1 cellular context compared by ENCODE assay signal in genomic region chr1:16181887-16182719, GRCh38.
A peak's percentile ranks its signal among the peaks of the same experiment; 100 is the strongest.
TF ChIP-seq lines count a peak whose summit lies in the region.

No MANE protein-coding gene starts in this region.

TF ChIP-seq in H1, 55 proteins besides CTCF, POLR2A, EP300 and RAD21 (continued from another document):
- TF ChIP-seq CHD7 (IDR thresholded peaks at IDR 0.05; ENCODE audit: insufficient replicate concordance, low read length) (no peak), HDAC2 (IDR thresholded peaks at IDR 0.05; ENCODE audit: borderline replicate concordance in 1 of 2, low read depth in 2 of 2, low read length in 2 of 2) (no peak), POLR2AphosphoS5 (IDR thresholded peaks at IDR 0.05; ENCODE audit: low read depth, low read length) (peak; percentile 58), RNF2 (IDR thresholded peaks at IDR 0.05; ENCODE audit: borderline replicate concordance, low read depth, low read length, missing control alignments, poor library complexity, severe bottlenecking) (no peak), CEBPB (IDR thresholded peaks at IDR 0.05; ENCODE audit: low read depth, low read length) (no peak), TEAD4 (IDR thresholded peaks at IDR 0.05; ENCODE audit: low read depth, low read length) (0 out of 2 replicates have a peak, but pooled peaks have one; percentile 66), PHF8 (conservative IDR thresholded peaks at IDR 0.05; ENCODE audit: low read depth, low read length) (no peak), JUN (IDR thresholded peaks at IDR 0.05; ENCODE audit: low read depth, low read length) (peak; percentile 64; the same call in 1 of the 2 replicates), EZH2 (IDR thresholded peaks at IDR 0.05; ENCODE audit: low read depth, low read length, severe bottlenecking) (no peak), KDM4A (IDR thresholded peaks at IDR 0.05; ENCODE audit: low read depth, low read length, severe bottlenecking) (no peak), SIX5 (IDR thresholded peaks at IDR 0.05; ENCODE audit: low read depth, low read length) (no peak), USF2 (IDR thresholded peaks at IDR 0.05; ENCODE audit: low read length) (no peak), YY1 (IDR thresholded peaks at IDR 0.05; ENCODE audit: low read depth, low read length) (no peak), CHD1 (IDR thresholded peaks at IDR 0.05; ENCODE audit: low read depth, low read length) (no peak), NANOG (IDR thresholded peaks at IDR 0.05; ENCODE audit: insufficient read depth, low read depth, low read length, poor library complexity, severe bottlenecking) (no peak), TCF12 (IDR thresholded peaks at IDR 0.05; ENCODE audit: low read depth, low read length) (no peak), HDAC6 (IDR thresholded peaks at IDR 0.05; ENCODE audit: low read depth, low read length) (no peak), E2F6 (IDR thresholded peaks at IDR 0.05) (no peak), SIN3A (conservative IDR thresholded peaks at IDR 0.05 in 1 of 2, IDR thresholded peaks at IDR 0.05 in 1 of 2; ENCODE audit: low read depth in 1 of 2, low read length in 2 of 2) (0 out of 4 replicates have a peak, but pooled peaks of 1 of the 2 experiments have one; percentile 37), RXRA (IDR thresholded peaks at IDR 0.05; ENCODE audit: insufficient read depth, low read depth, low read length) (no peak), FOSL1 (IDR thresholded peaks at IDR 0.05; ENCODE audit: insufficient read depth, low read depth, low read length) (no peak), TAF1 (IDR thresholded peaks at IDR 0.05; ENCODE audit: low read depth, low read length) (peak; percentile 50), SP2 (IDR thresholded peaks at IDR 0.05; ENCODE audit: low read length) (no peak), CREB1 (IDR thresholded peaks at IDR 0.05) (0 out of 2 replicates have a peak, but pooled peaks have one; percentile 9), SP1 (IDR thresholded peaks at IDR 0.05; ENCODE audit: low read depth, low read length) (0 out of 2 replicates have a peak, but pooled peaks have one; percentile 44), MAFK (IDR thresholded peaks at IDR 0.05; ENCODE audit: low read depth, low read length) (no peak), CHD2 (IDR thresholded peaks at IDR 0.05; ENCODE audit: low read length) (no peak), GTF2F1 (IDR thresholded peaks at IDR 0.05; ENCODE audit: borderline replicate concordance, low read depth, low read length) (no peak), TBP (IDR thresholded peaks at IDR 0.05; ENCODE audit: low read depth, low read length) (peak; percentile 55; the same call in 1 of the 2 replicates), SP4 (IDR thresholded peaks at IDR 0.05; ENCODE audit: low read length) (no peak), NRF1 (IDR thresholded peaks at IDR 0.05; ENCODE audit: low read depth, low read length) (no peak), CTBP2 (IDR thresholded peaks at IDR 0.05; ENCODE audit: borderline replicate concordance, insufficient read depth, insufficient read length, low read length) (no peak), EGR1 (IDR thresholded peaks at IDR 0.05; ENCODE audit: borderline replicate concordance, low read depth, low read length) (no peak), GABPA (IDR thresholded peaks at IDR 0.05; ENCODE audit: borderline replicate concordance, insufficient read depth, low read length) (no peak), KDM5A (IDR thresholded peaks at IDR 0.05; ENCODE audit: low read length) (no peak), RFX5 (IDR thresholded peaks at IDR 0.05; ENCODE audit: borderline replicate concordance, low read depth, low read length) (no peak), CBX5 (IDR thresholded peaks at IDR 0.05; ENCODE audit: low read depth, low read length) (no peak), ATF3 (IDR thresholded peaks at IDR 0.05; ENCODE audit: insufficient read depth, low read depth, low read length) (no peak), ASH2L (IDR thresholded peaks at IDR 0.05; ENCODE audit: low read length) (peak; percentile 42), BRCA1 (IDR thresholded peaks at IDR 0.05; ENCODE audit: low read depth, low read length) (no peak), BACH1 (IDR thresholded peaks at IDR 0.05; ENCODE audit: low read length) (no peak), SUZ12 (IDR thresholded peaks at IDR 0.05; ENCODE audit: low read length) (no peak), KDM1A (IDR thresholded peaks at IDR 0.05; ENCODE audit: borderline replicate concordance, low read length) (no peak), SAP30 (IDR thresholded peaks at IDR 0.05; ENCODE audit: insufficient read depth, insufficient replicate concordance, low read length) (no peak), CBX8 (IDR thresholded peaks at IDR 0.05; ENCODE audit: borderline replicate concordance, low read depth, low read length) (no peak), POU5F1 (IDR thresholded peaks at IDR 0.05; ENCODE audit: low read depth, low read length) (no peak), MAX (IDR thresholded peaks at IDR 0.05) (no peak), JUND (IDR thresholded peaks at IDR 0.05; ENCODE audit: low read length) (peak; percentile 93), TAF7 (optimal IDR thresholded peaks at IDR 0.05; ENCODE audit: borderline replicate concordance, low read depth, low read length) (no peak), ZNF274 (IDR thresholded peaks at IDR 0.05; ENCODE audit: borderline replicate concordance, extremely low read depth, low read length) (no peak), ATF2 (IDR thresholded peaks at IDR 0.05; ENCODE audit: low read length) (no peak), SRF (IDR thresholded peaks at IDR 0.05; ENCODE audit: low read depth, low read length) (no peak)
